ENCODE assay signal across 9 cellular contexts in the genomic region with DNA sequence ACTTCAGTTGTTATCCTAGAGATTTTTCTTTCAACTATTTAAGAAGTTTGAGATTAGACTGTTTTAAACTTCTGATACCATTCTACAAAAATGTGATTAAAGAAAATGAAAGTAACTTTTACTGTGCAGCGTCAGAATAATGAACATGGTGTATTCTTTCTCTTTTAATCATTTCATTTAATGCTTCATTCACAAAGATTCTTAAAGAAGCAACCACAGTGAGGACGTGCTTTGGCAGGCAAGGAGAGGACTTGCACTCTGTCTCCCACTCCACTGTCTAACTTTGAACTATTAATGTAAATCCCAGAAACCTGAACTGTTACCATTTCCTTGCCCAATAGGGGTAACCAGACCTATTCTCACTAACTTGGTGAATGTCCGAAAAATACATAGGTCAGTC.
DNase-seq lines count a peak whose midpoint lies in the region; ATAC-seq and TF ChIP-seq lines count a peak whose summit lies in the region.
"Had no signal": no experiment of that assay in that cellular context is flagged by ENCODE, and none has a peak within 500 bp of the region (broad histone marks: within the 10 kb centered on the region; RNA-seq: fewer than 3 reads in every experiment).

No MANE protein-coding gene starts in this region.

- H3K4me2 ChIP-seq in BLaER1: peak overlapping the region; percentile 48

- no peak overlapping the region for H3K27ac ChIP-seq in BLaER1
- H3K27ac ChIP-seq in lower lobe of right lung: no peak overlapping the region
- H3K27ac ChIP-seq in gastroesophageal sphincter: no peak overlapping the region

- H3K36me3 ChIP-seq in BLaER1 (no peaks in the 10 kb centered on the region), lower lobe of right lung (no peaks in the 10 kb centered on the region), gastroesophageal sphincter (no peaks in the 10 kb centered on the region)

- no peak for TF ChIP-seq CTCF in lower lobe of right lung (IDR thresholded peaks at IDR 0.05)
- TF ChIP-seq CTCF in gastroesophageal sphincter (IDR thresholded peaks at IDR 0.05): no peak

- H3K9me3 Mint-ChIP-seq in activated naive CD8-positive, alpha-beta T cell (ENCODE audit: low read depth): no peaks in the 10 kb centered on the region

- H3K4me1 ChIP-seq in BLaER1 (peaks cover 14% of the 10 kb centered on the region), lower lobe of right lung (peaks cover 20% of the 10 kb centered on the region), gastroesophageal sphincter (no peaks in the 10 kb centered on the region)

- H3K9me3 ChIP-seq in BLaER1 (no peaks in the 10 kb centered on the region), lower lobe of right lung (no peaks in the 10 kb centered on the region), gastroesophageal sphincter (no peaks in the 10 kb centered on the region)

- ATAC-seq in lower lobe of right lung (peak in 1 of 2 donors; percentile 14), gastroesophageal sphincter (no peak), GM21786 (IDR thresholded peaks at IDR 0.05; ENCODE audit: unreplicated experiment) (no peak)

- TF ChIP-seq POLR2A in gastroesophageal sphincter (IDR thresholded peaks at IDR 0.05): no peak

- peak overlapping the region; percentile 33 for H3K4me3 Mint-ChIP-seq in activated naive CD8-positive, alpha-beta T cell

- no peak overlapping the region for H3K27ac Mint-ChIP-seq in activated naive CD8-positive, alpha-beta T cell

- peaks cover 4% of the 10 kb centered on the region for H3K27me3 Mint-ChIP-seq in activated naive CD8-positive, alpha-beta T cell

- no peak overlapping the region for H3K9ac ChIP-seq in BLaER1

- TF ChIP-seq EP300 in gastroesophageal sphincter (IDR thresholded peaks at IDR 0.05): no peak

- H3K4me3 ChIP-seq in BLaER1 (no peak overlapping the region), lower lobe of right lung (peak overlapping the region; percentile 40), gastroesophageal sphincter (peak overlapping the region in 1 of 2 donors; percentile 13)
- H3K4me3 ChIP-seq in Jurkat, Clone E6-1 (ENCODE audit: low read length): peak overlapping the region; percentile 13

- peaks cover 7% of the 10 kb centered on the region for H3K4me1 Mint-ChIP-seq in activated naive CD8-positive, alpha-beta T cell (ENCODE audit: low read depth)

- H3K27me3 ChIP-seq in BLaER1: no peaks in the 10 kb centered on the region
- no peaks in the 10 kb centered on the region for H3K27me3 ChIP-seq in lower lobe of right lung (ENCODE audit: low read depth)
- H3K27me3 ChIP-seq in gastroesophageal sphincter: no peaks in the 10 kb centered on the region

- intact Hi-C loops in lower lobe of right lung (cut with DNase I): no loop called here

- no peaks in the 10 kb centered on the region for H3K36me3 Mint-ChIP-seq in activated naive CD8-positive, alpha-beta T cell

- no peaks in the 10 kb centered on the region for H4K20me1 ChIP-seq in BLaER1

- WGBS in gastroesophageal sphincter (ENCODE audit: low coverage in 1 of 2), 2 donors: 38 to 48% methylated on average over 3 of the region's 3 CpGs

- no peak for DNase-seq in Jurkat, Clone E6-1 (ENCODE audit: low read depth, low spot score)
- DNase-seq in lower lobe of right lung (no peak), NCI-H69 (lab: John Stamatoyannopoulos, UW) (no peak), NCI-H2081 (lab: John Stamatoyannopoulos, UW) (no peak)
- DNase-seq: NCI-H2029 treated with DMSO at 0.1 percent for 48 hours had no signal
